ENCODE assay signal across 13 cellular contexts in the genomic region with DNA sequence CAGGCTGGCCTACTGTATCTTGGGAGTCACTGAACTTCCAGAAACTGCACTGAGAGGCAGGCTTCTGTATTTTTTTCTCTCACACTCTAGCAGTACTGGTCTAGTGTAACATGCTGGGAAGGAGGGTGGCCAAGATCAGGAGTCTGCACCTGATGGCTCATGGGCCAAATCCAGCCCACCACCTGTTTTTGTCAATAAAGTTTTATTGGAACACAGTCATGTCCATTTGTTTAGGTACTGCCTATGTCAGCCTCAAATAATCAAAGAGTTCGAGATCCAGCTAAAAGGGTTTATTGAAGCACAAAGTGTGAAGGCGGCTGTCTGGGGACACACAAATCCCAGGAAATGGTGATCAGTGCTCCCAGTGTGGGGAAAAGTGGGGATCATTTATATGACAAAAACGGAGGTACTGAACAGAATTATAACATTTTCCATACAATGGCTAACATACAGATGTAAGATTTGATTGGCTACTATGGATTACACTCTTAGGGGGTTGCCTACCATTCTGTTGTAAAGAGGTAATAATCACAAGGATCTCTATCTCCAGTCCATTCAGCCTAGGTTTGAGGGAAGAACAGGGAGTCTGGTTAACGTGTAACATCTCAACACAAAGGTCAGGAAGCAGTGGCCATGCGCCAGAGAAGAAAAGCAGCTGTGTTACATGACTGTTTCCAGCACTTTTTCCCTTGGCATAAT. TPM values are rescaled to one million over a fixed set of nuclear protein-coding genes. Genes with fewer than 3 reads are reported as not detected.
DNase-seq lines count a peak whose midpoint lies in the region; TF ChIP-seq lines count a peak whose summit lies in the region.
"Had no signal": no experiment of that assay in that cellular context is flagged by ENCODE, and none has a peak within 500 bp of the region (broad histone marks: within the 10 kb centered on the region; RNA-seq: fewer than 3 reads in every experiment).

No MANE protein-coding gene starts in this region.

- peaks cover 0 to 26% (median 12%) of the 10 kb centered on the region in 4 donors for H3K36me3 ChIP-seq in liver (ENCODE audit: control insufficient read depth in 4 of 4, insufficient read depth in 3 of 4, low read depth in 1 of 4, low read length in 3 of 4)

- no peak overlapping the region for H2BK12ac ChIP-seq in H9 (ENCODE audit: insufficient read length, low read depth, low read length)

- TF ChIP-seq RAD21 in liver (IDR thresholded peaks at IDR 0.05): peak; percentile 34 to 48

- no peaks in the 10 kb centered on the region for H3K4me1 ChIP-seq in H9 (ENCODE audit: insufficient read depth, low read length)
- peaks cover 4 to 40% (median 26%) of the 10 kb centered on the region in 4 donors for H3K4me1 ChIP-seq in liver (ENCODE audit: control insufficient read depth in 4 of 4, insufficient read depth in 4 of 4, low read length in 3 of 4)

- H3K14ac ChIP-seq in H9 (ENCODE audit: insufficient read depth, low read length): no peak overlapping the region

- H3K27me3 Mint-ChIP-seq in H9 (ENCODE audit: low read depth): no peaks in the 10 kb centered on the region
- H3K27me3 Mint-ChIP-seq: CD8-positive, alpha-beta memory T cell had no signal

- H3K27ac ChIP-seq in H9 (ENCODE audit: insufficient read length, low read depth, low read length) (no peak overlapping the region), liver (ENCODE audit: low read depth in 1 of 2, low read length in 2 of 2) (peak overlapping the region; percentile 26 to 70)

- no peak overlapping the region for H2BK120ac ChIP-seq in H9 (ENCODE audit: low read depth, low read length, poor library complexity, severe bottlenecking)

- no peak overlapping the region for H2BK20ac ChIP-seq in H9 (ENCODE audit: low read depth, low read length, poor library complexity, severe bottlenecking)

- no peak overlapping the region for H3K56ac ChIP-seq in H9 (ENCODE audit: insufficient read length, low read depth, low read length)

- H3K36me3 Mint-ChIP-seq in H9 (ENCODE audit: insufficient read depth in 1 of 3, low read depth in 3 of 3): peaks cover 0 to 12% (median 8%) of the 10 kb centered on the region in 3 experiments; a peak in 3 of 7 replicates

- no peaks in the 10 kb centered on the region for H3K79me1 ChIP-seq in H9 (ENCODE audit: insufficient read depth, low read depth, low read length, poor library complexity, severe bottlenecking)

- no peaks in the 10 kb centered on the region for H3K23me2 ChIP-seq in H9 (ENCODE audit: insufficient read length, low read depth, low read length, poor library complexity, severe bottlenecking)

- H3K23ac ChIP-seq in H9 (ENCODE audit: insufficient read length, low read depth, low read length): no peak overlapping the region

- H3K4ac ChIP-seq in H9 (ENCODE audit: low read depth, low read length): no peak overlapping the region

- no peak overlapping the region for H3K4me3 ChIP-seq in liver (ENCODE audit: low read depth in 1 of 3, low read length in 3 of 3)

- H3K9me3 Mint-ChIP-seq in H9: no peaks in the 10 kb centered on the region
- H3K9me3 Mint-ChIP-seq: CD8-positive, alpha-beta memory T cell had no signal

- no peaks in the 10 kb centered on the region for H4K20me1 ChIP-seq in H9 (ENCODE audit: control insufficient read depth, insufficient read depth, insufficient read length)

- H4K8ac ChIP-seq in H9 (replicated peaks; ENCODE audit: insufficient read length, low read depth, low read length): no peak overlapping the region

- H3K4me2 ChIP-seq in H9 (ENCODE audit: insufficient read depth, insufficient read length, low read length): no peak overlapping the region

- peaks cover 14% of the 10 kb centered on the region in 2 experiments for H3K4me1 Mint-ChIP-seq in H9

- no peaks in the 10 kb centered on the region for H3K79me2 ChIP-seq in H9 (ENCODE audit: insufficient read depth, low read length)

- no peak overlapping the region for H3T11ph ChIP-seq in H9 (ENCODE audit: low read length)

- no peak overlapping the region for H4K5ac ChIP-seq in H9 (ENCODE audit: insufficient read length, low read depth, low read length)

- no peaks in the 10 kb centered on the region for H3K27me3 ChIP-seq in H9 (ENCODE audit: insufficient read depth, low read length)
- no peaks in the 10 kb centered on the region for H3K27me3 ChIP-seq in liver (ENCODE audit: control insufficient read depth in 4 of 4, insufficient read depth in 4 of 4, low read length in 3 of 4)

- no CpG with 5 or more reads among the region's 5 CpGs for WGBS in H9 (ENCODE audit: extremely low coverage, insufficient read length, low lambda C conversion rate)
- WGBS in liver: 30% methylated on average over 5 of the region's 5 CpGs

- peak overlapping the region in 2 of 3 experiments; percentile 9 to 49; a peak in 1 of 7 replicates for H3K27ac Mint-ChIP-seq in H9

- H3K9me3 ChIP-seq in H9 (ENCODE audit: control insufficient read depth, low read depth, low read length) (no peaks in the 10 kb centered on the region), liver (ENCODE audit: control insufficient read depth in 4 of 4, low read length in 3 of 4) (no peaks in the 10 kb centered on the region)

- H2BK15ac ChIP-seq in H9 (ENCODE audit: low read depth, low read length): no peak overlapping the region

- H3K18ac ChIP-seq in H9 (ENCODE audit: insufficient read length, low read depth, low read length): no peak overlapping the region

- no peak overlapping the region for H2BK5ac ChIP-seq in H9 (ENCODE audit: insufficient read length, low read length)

- H2AFZ ChIP-seq in H9 (ENCODE audit: low read length): no peak overlapping the region

- no peak overlapping the region for H4K91ac ChIP-seq in H9 (ENCODE audit: insufficient read length, low read depth, low read length)

- no peak for DNase-seq in H9
- no peak for DNase-seq in activated T-cell treated with anti-CD3 and anti-CD28 coated beads, Interleukin-2, amount 50 U/mL, for 48 hours
- DNase-seq in NCI-H2171 treated with DMSO at 0.1 percent for 48 hours (lab: John Stamatoyannopoulos, UW): no peak
- DNase-seq: aorta; CD8-positive, alpha-beta memory T cell; cortex of kidney; erythroblast; NCI-H2029; NCI-H526 treated with DMSO at 0.1 percent for 48 hours had no signal

- no peak overlapping the region for H2AK5ac ChIP-seq in H9 (ENCODE audit: insufficient read length, low read length)

- H3K4me3 Mint-ChIP-seq in H9: no peak overlapping the region
- H3K4me3 Mint-ChIP-seq: CD8-positive, alpha-beta memory T cell had no signal

- TF ChIP-seq CTCF in H9 (conservative IDR thresholded peaks at IDR 0.05) (no peak), liver (IDR thresholded peaks at IDR 0.05; ENCODE audit: low read depth, low read length, missing input control) (no peak)

- no peak overlapping the region for H3K9ac ChIP-seq in H9 (ENCODE audit: extremely low read depth, insufficient read length, low read length)
- H3K9ac ChIP-seq in liver (ENCODE audit: low read depth in 1 of 2, low read length in 2 of 2): peak overlapping the region in 1 of 2 donors; percentile 36

TF ChIP-seq in liver, 16 proteins besides CTCF, POLR2A, EP300 and RAD21 (continues in another document):
- TF ChIP-seq JUND (IDR thresholded peaks at IDR 0.05) (peak; percentile 22 to 54), GABPA (IDR thresholded peaks at IDR 0.05 in 1 of 2, conservative IDR thresholded peaks at IDR 0.05 in 1 of 2) (peak in 1 of 2 donors; percentile 46), RXRA (IDR thresholded peaks at IDR 0.05) (peak; percentile 69 to 74), HNF4G (IDR thresholded peaks at IDR 0.05) (no peak), YY1 (IDR thresholded peaks at IDR 0.05) (peak; percentile 81), SP1 (IDR thresholded peaks at IDR 0.05) (peak; percentile 72), FOXA2 (IDR thresholded peaks at IDR 0.05) (peak; percentile 39)
- TF ChIP-seq, protein P1, sequence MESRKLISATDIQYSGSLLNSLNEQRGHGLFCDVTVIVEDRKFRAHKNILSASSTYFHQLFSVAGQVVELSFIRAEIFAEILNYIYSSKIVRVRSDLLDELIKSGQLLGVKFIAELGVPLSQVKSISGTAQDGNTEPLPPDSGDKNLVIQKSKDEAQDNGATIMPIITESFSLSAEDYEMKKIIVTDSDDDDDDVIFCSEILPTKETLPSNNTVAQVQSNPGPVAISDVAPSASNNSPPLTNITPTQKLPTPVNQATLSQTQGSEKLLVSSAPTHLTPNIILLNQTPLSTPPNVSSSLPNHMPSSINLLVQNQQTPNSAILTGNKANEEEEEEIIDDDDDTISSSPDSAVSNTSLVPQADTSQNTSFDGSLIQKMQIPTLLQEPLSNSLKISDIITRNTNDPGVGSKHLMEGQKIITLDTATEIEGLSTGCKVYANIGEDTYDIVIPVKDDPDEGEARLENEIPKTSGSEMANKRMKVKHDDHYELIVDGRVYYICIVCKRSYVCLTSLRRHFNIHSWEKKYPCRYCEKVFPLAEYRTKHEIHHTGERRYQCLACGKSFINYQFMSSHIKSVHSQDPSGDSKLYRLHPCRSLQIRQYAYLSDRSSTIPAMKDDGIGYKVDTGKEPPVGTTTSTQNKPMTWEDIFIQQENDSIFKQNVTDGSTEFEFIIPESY (IDR thresholded peaks at IDR 0.05): no peak
- TF ChIP-seq, protein P2, sequence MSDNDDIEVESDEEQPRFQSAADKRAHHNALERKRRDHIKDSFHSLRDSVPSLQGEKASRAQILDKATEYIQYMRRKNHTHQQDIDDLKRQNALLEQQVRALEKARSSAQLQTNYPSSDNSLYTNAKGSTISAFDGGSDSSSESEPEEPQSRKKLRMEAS (IDR thresholded peaks at IDR 0.05): peak; percentile 69

RNA-seq across cellular contexts. Expression of a gene that starts 12.9 kb away (rescaled TPM):
- total RNA-seq in H9 (2021) (6.3 and 7.8 TPM in 2 replicates), liver (10 to 100 TPM in 1 of 2 donors, 1 to 10 TPM in 1; 6.4 to 12.1 TPM)
- polyA plus RNA-seq in liver: 10 to 100 TPM in 1 of 2 donors, 1 to 10 TPM in 1; 7.8 to 11.0 TPM

RNA-seq across cellular contexts. Expression of a gene that starts 28.0 kb away (rescaled TPM):
- 23.7 and 24.4 TPM in 2 replicates for total RNA-seq in H9 (2021)
- 10 to 100 TPM in 1 of 2 donors, 1 to 10 TPM in 1; 6.8 to 24.2 TPM for total RNA-seq in liver
- 10 to 100 TPM; 15.7 to 24.7 TPM for polyA plus RNA-seq in liver

RNA-seq across cellular contexts. Expression of a gene that starts 32.1 kb away (rescaled TPM):
- total RNA-seq in H9 (2021): 188 and 195 TPM in 2 replicates
- total RNA-seq in liver: 10 to 100 TPM in 1 of 2 donors, 1 to 10 TPM in 1; 9.4 to 22.1 TPM
- 10 to 100 TPM; 14.1 to 15.7 TPM for polyA plus RNA-seq in liver

RNA-seq across cellular contexts. Expression of a gene that starts 44.4 kb away (rescaled TPM):
- total RNA-seq in H9 (2021) (0.11 and 0.15 TPM in 2 replicates), liver (not detected)
- polyA plus RNA-seq in liver: under 1 TPM in 1 of 2 donors, not detected in 1; 0.10 TPM
- total RNA-seq: aorta; CD8-positive, alpha-beta memory T cell; kidney epithelial cell; M059J; posterior vena cava had no signal
- polyA plus RNA-seq: aorta; CD8-positive, alpha-beta memory T cell had no signal

RNA-seq across cellular contexts. Expression of a gene that starts 51.1 kb away (rescaled TPM):
- total RNA-seq in H9 (2021) (14.2 and 17.3 TPM in 2 replicates), liver (100 to 1,000 TPM in 1 of 2 donors, 10 to 100 TPM in 1; 12.9 to 288 TPM)
- polyA plus RNA-seq in liver: 10 to 100 TPM; 46.5 to 57.8 TPM
